Comparison of ENCODE assay signal across 8 cellular contexts in the genomic region with DNA sequence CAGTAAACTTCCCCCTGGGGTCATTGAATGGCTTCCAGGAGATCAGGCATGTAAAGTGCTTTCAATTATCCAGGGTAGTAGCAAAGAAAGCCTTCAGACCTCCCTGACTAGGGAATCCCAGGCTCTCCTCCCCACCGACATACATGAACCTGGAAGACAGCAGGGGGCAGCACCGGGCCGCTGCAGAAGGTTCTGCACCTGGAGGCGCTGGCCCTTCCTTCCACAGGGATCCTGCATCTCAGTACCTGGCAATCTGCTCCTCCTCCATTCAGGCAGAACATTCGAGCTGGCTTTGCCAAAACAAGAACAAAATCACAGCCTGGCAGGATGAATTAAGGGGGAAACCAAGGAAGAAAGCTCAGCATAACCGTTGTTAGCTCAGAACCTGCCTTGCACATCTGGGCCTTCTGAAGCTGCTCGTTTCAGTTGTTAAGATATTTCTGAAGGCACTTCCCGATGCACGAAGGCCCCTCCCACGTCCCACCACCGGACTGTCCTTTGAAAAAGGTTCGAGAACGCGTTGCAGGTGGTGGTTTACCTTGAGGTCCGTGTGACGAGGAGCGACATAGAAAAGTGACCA.
A peak's percentile ranks its signal among the peaks of the same experiment; 100 is the strongest.
DNase-seq lines count a peak whose midpoint lies in the region; TF ChIP-seq lines count a peak whose summit lies in the region.

No MANE protein-coding gene starts in this region.

- H3K27ac Mint-ChIP-seq in activated naive CD4-positive, alpha-beta T cell treated with anti-CD3 and anti-CD28 coated beads, Interleukin-2, amount 10 ng/mL, durations not matched to agents 7 days and 5 days = no peak overlapping the region

- H4K20me1 ChIP-seq in neural cell (ENCODE audit: insufficient read depth) = no peaks in the 10 kb centered on the region
- peaks cover 6% of the 10 kb centered on the region for H4K20me1 ChIP-seq in Karpas-422 (ENCODE audit: insufficient read depth, low read depth, low read length)

- H3K9ac ChIP-seq in neural cell (ENCODE audit: low read length) (no peak overlapping the region), Karpas-422 (ENCODE audit: low read length) (no peak overlapping the region)

- TF ChIP-seq EP300 in neural cell (conservative IDR thresholded peaks at IDR 0.05; ENCODE audit: poor library complexity, severe bottlenecking) = no peak

- H2AFZ ChIP-seq in neural cell (ENCODE audit: low read depth, low read length) = no peak overlapping the region
- H2AFZ ChIP-seq in Karpas-422 (ENCODE audit: low read length) = no peak overlapping the region

- no peaks in the 10 kb centered on the region for H3K27me3 ChIP-seq in neural cell (ENCODE audit: insufficient read depth, low read depth, low read length)
- no peaks in the 10 kb centered on the region for H3K27me3 ChIP-seq in Karpas-422 (ENCODE audit: low read length)

- peak; percentile 69 for TF ChIP-seq CTCF in neural cell (IDR thresholded peaks at IDR 0.05; ENCODE audit: poor library complexity, severe bottlenecking)

- H3K4me3 Mint-ChIP-seq in activated naive CD4-positive, alpha-beta T cell treated with anti-CD3 and anti-CD28 coated beads, Interleukin-2, amount 10 ng/mL, durations not matched to agents 7 days and 5 days = no peak overlapping the region

- H3K27ac ChIP-seq in neural cell (ENCODE audit: low read length) (no peak overlapping the region), Karpas-422 (ENCODE audit: low read length) (no peak overlapping the region)

- peaks cover 18% of the 10 kb centered on the region for H3K4me1 Mint-ChIP-seq in activated naive CD4-positive, alpha-beta T cell treated with anti-CD3 and anti-CD28 coated beads, Interleukin-2, amount 10 ng/mL, durations not matched to agents 7 days and 5 days

- H3K27me3 Mint-ChIP-seq in activated naive CD4-positive, alpha-beta T cell treated with anti-CD3 and anti-CD28 coated beads, Interleukin-2, amount 10 ng/mL, durations not matched to agents 7 days and 5 days = no peaks in the 10 kb centered on the region

- H3K4me3 ChIP-seq in neural cell (ENCODE audit: low read length) (no peak overlapping the region), Karpas-422 (ENCODE audit: low read length) (no peak overlapping the region)

- H3K9me3 ChIP-seq in neural cell (ENCODE audit: low read length) (no peaks in the 10 kb centered on the region), Karpas-422 (ENCODE audit: low read length) (no peaks in the 10 kb centered on the region)

- no peaks in the 10 kb centered on the region for H3K4me1 ChIP-seq in Karpas-422 (ENCODE audit: low read length)

- H3K36me3 ChIP-seq in neural cell (ENCODE audit: insufficient read depth, low read length) = peaks cover 4% of the 10 kb centered on the region
- no peaks in the 10 kb centered on the region for H3K36me3 ChIP-seq in Karpas-422 (ENCODE audit: insufficient read depth, low read length)

- CTCF ChIA-PET in activated naive CD4-positive, alpha-beta T cell treated with anti-CD3 and anti-CD28 coated beads, Interleukin-2, amount 10 ng/mL, durations not matched to agents 7 days and 5 days (lab: Charles Lee) = interaction anchor here (0.6 to 5.3 kb wide), 7 partner anchors 8 to 624 kb away, joined by 3 to 28 read pairs (median 4); no protein-coding TSS in a partner anchor

- TF ChIP-seq RAD21 in neural cell (conservative IDR thresholded peaks at IDR 0.05) = peak; percentile 71

- H3F3A ChIP-seq in neural cell (ENCODE audit: insufficient read depth, low read length, poor library complexity, severe bottlenecking) = no peaks in the 10 kb centered on the region

- H3K4me2 ChIP-seq in neural cell (ENCODE audit: low read length) = no peak overlapping the region
- no peak overlapping the region for H3K4me2 ChIP-seq in Karpas-422 (ENCODE audit: low read depth, low read length, poor library complexity, severe bottlenecking)

- H3K9me2 ChIP-seq in neural cell (ENCODE audit: insufficient read depth, low read length) = no peaks in the 10 kb centered on the region
- H3K9me2 ChIP-seq in Karpas-422 (replicated peaks; ENCODE audit: insufficient read depth, low read length) = no peaks in the 10 kb centered on the region

- H3K79me2 ChIP-seq in neural cell (replicated peaks; ENCODE audit: insufficient read depth, low read length) = peaks cover 6% of the 10 kb centered on the region
- peaks cover 75% of the 10 kb centered on the region for H3K79me2 ChIP-seq in Karpas-422 (ENCODE audit: low read length)

- peaks cover 14% of the 10 kb centered on the region for H3K36me3 Mint-ChIP-seq in activated naive CD4-positive, alpha-beta T cell treated with anti-CD3 and anti-CD28 coated beads, Interleukin-2, amount 10 ng/mL, durations not matched to agents 7 days and 5 days

- DNase-seq in activated naive CD4-positive, alpha-beta T cell treated with anti-CD3 and anti-CD28 coated beads, Interleukin-2, amount 10 ng/mL, durations not matched to agents 7 days and 5 days = peak; percentile 31
- no peak for DNase-seq in activated naive CD4-positive, alpha-beta T cell (lab: John Stamatoyannopoulos, UW)
- DNase-seq in NCI-H510A (lab: John Stamatoyannopoulos, UW) = peak; percentile 41
- DNase-seq in dermis blood vessel endothelial cell = peak; percentile 60
- no peak for DNase-seq in NCI-H446 treated with DMSO at 0.1 percent for 48 hours (lab: John Stamatoyannopoulos, UW)
- DNase-seq in NCI-H1694 (lab: John Stamatoyannopoulos, UW) = no peak
- no peak for DNase-seq in Karpas-422

- peaks cover 5% of the 10 kb centered on the region for H3K9me3 Mint-ChIP-seq in activated naive CD4-positive, alpha-beta T cell treated with anti-CD3 and anti-CD28 coated beads, Interleukin-2, amount 10 ng/mL, durations not matched to agents 7 days and 5 days

TF ChIP-seq in neural cell, 6 proteins besides CTCF, POLR2A, EP300 and RAD21:
- TF ChIP-seq SMC3 (conservative IDR thresholded peaks at IDR 0.05; ENCODE audit: poor library complexity) (peak; percentile 74), MXI1 (conservative IDR thresholded peaks at IDR 0.05; ENCODE audit: poor library complexity, severe bottlenecking) (no peak)

Comparison
In these comparisons a context has a peak if more than half of its experiments do, and no peak if none do; other contexts are left out.
1. DNase-seq: peak in activated naive CD4-positive, alpha-beta T cell treated with anti-CD3 and anti-CD28 coated beads, Interleukin-2, amount 10 ng/mL, durations not matched to agents 7 days and 5 days (single experiment), NCI-H510A (single experiment) and dermis blood vessel endothelial cell (single experiment); none in activated naive CD4-positive, alpha-beta T cell (0 of 4), NCI-H446 treated with DMSO at 0.1 percent for 48 hours (single experiment), NCI-H1694 (single experiment) and Karpas-422 (single experiment).